Comparison of ENCODE assay signal across 12 cellular contexts in genomic region chr7:107506683-107507339, GRCh38. TPM values are rescaled to one million over a fixed set of nuclear protein-coding genes. Genes with fewer than 3 reads are reported as not detected.
DNase-seq lines count a peak whose midpoint lies in the region; ATAC-seq, FAIRE-seq and TF ChIP-seq lines count a peak whose summit lies in the region.
"Had no signal": no experiment of that assay in that cellular context is flagged by ENCODE, and none has a peak within 500 bp of the region (broad histone marks: within the 10 kb centered on the region; RNA-seq: fewer than 3 reads in every experiment).

No MANE protein-coding gene starts in this region.

- H3K9me3 ChIP-seq in left ventricle myocardium inferior (replicated peaks) (no peaks in the 10 kb centered on the region), aorta (ENCODE audit: control insufficient read depth, low read length) (no peaks in the 10 kb centered on the region), spleen (no peaks in the 10 kb centered on the region)

- 67 to 68% methylated on average over 7 of the region's 7 CpGs for WGBS in aorta, 2 donors
- 38 to 63% (median 52%) methylated on average over 6 to 7 of the region's 7 CpGs for WGBS in spleen, 5 donors

- DNase-seq in Right ventricle myocardium inferior (ENCODE audit: missing footprints) (no peak), cardiac septum (ENCODE audit: low spot score) (no peak), RWPE1 (ENCODE audit: low spot score) (peak; percentile 83), left ventricle myocardium inferior (peak; percentile 22), aorta (peak in 1 of 2 donors; percentile 60), frontal cortex (ENCODE audit: low spot score in 2 of 2) (no peak), HFFc6 (no peak), spleen (no peak)
- DNase-seq: activated gamma-delta T cell treated with Interleukin-2 at 50 U/mL for 16 hours, foreskin melanocyte had no signal

- peak; percentile 48 for ATAC-seq in Right ventricle myocardium inferior
- peak; percentile 41 for ATAC-seq in aorta (ENCODE audit: low FRiP score)
- ATAC-seq: SK-N-SH treated with all-trans-retinoic acid at 6 μM for 48 hours had no signal

- FAIRE-seq in frontal cortex (lab: Jason Lieb, UNC) = no peak

- H3K4me3 ChIP-seq in left ventricle myocardium inferior = no peak overlapping the region
- no peak overlapping the region for H3K4me3 ChIP-seq in aorta (ENCODE audit: low read length in 2 of 2)
- H3K4me3 ChIP-seq in spleen = no peak overlapping the region

- no peak overlapping the region for H3K27ac Mint-ChIP-seq in HFFc6

- no peaks in the 10 kb centered on the region for H3K4me1 Mint-ChIP-seq in HFFc6 (ENCODE audit: low read depth)

- H3K27me3 ChIP-seq in left ventricle myocardium inferior (ENCODE audit: low read depth) (no peaks in the 10 kb centered on the region), aorta (ENCODE audit: control insufficient read depth in 1 of 2, insufficient read depth in 2 of 2, low read length in 1 of 2) (no peaks in the 10 kb centered on the region), spleen (replicated peaks in 1 of 7) (no peaks in the 10 kb centered on the region)

- POLR2A ChIA-PET in RWPE1 (lab: Yijun Ruan, JAX; ENCODE audit: low non-redundant PET) = no interaction called here

- intact Hi-C loops in Right ventricle myocardium inferior (cut with DNase I) (no loop called here), cardiac septum (cut with DNase I) (no loop called here), left ventricle myocardium inferior (cut with micrococcal nuclease) (no loop called here), aorta (cut with DNase I) (no loop called here), spleen (cut with DNase I; ENCODE audit: low total_unique reads) (no loop called here)

- H3K9me3 Mint-ChIP-seq in HFFc6 = peaks cover 8% of the 10 kb centered on the region; the same call in 1 of the 2 replicates

- TF ChIP-seq CTCF in RWPE1 (conservative IDR thresholded peaks at IDR 0.05; ENCODE audit: low read depth) = no peak
- TF ChIP-seq CTCF in left ventricle myocardium inferior (IDR thresholded peaks at IDR 0.05; ENCODE audit: borderline replicate concordance) = no peak
- TF ChIP-seq CTCF in HFFc6 (IDR thresholded peaks at IDR 0.05) = no peak
- TF ChIP-seq CTCF in spleen (IDR thresholded peaks at IDR 0.05 in 8 of 11, conservative IDR thresholded peaks at IDR 0.05 in 3 of 11) = no peak

- H3K27me3 Mint-ChIP-seq in HFFc6 (ENCODE audit: insufficient read depth) = no peaks in the 10 kb centered on the region; the same call in 1 of the 2 replicates

- H3K4me1 ChIP-seq in left ventricle myocardium inferior = peaks cover 16% of the 10 kb centered on the region
- no peaks in the 10 kb centered on the region for H3K4me1 ChIP-seq in aorta (ENCODE audit: control insufficient read depth in 1 of 2, insufficient read depth in 2 of 2, low read length in 2 of 2)
- peaks cover 0 to 10% (median 7%) of the 10 kb centered on the region in 6 donors for H3K4me1 ChIP-seq in spleen

- H3K36me3 ChIP-seq in left ventricle myocardium inferior (no peaks in the 10 kb centered on the region), aorta (ENCODE audit: control insufficient read depth in 1 of 2, insufficient read depth in 2 of 2, low read length in 1 of 2) (no peaks in the 10 kb centered on the region), spleen (peaks cover 0 to 20% (median 0%) of the 10 kb centered on the region in 6 donors)

- CTCF ChIA-PET in RWPE1 (lab: Yijun Ruan, JAX) = interaction anchor here (0.6 kb wide), 1 partner anchor 368 kb away, joined by 3 read pairs; no protein-coding TSS in a partner anchor

- peak overlapping the region; percentile 6; the same call in 1 of the 2 replicates for H3K27ac ChIP-seq in RWPE1
- no peak overlapping the region for H3K27ac ChIP-seq in left ventricle myocardium inferior (replicated peaks)
- H3K27ac ChIP-seq in aorta (ENCODE audit: low read depth in 1 of 2, low read length in 2 of 2) = no peak overlapping the region
- peak overlapping the region in 1 of 8 donors; percentile 1 for H3K27ac ChIP-seq in spleen

- no peak for TF ChIP-seq POLR2A in spleen (IDR thresholded peaks at IDR 0.05)

- H3K36me3 Mint-ChIP-seq in HFFc6 (ENCODE audit: low read depth) = peaks cover 16% of the 10 kb centered on the region

- H3K4me3 Mint-ChIP-seq in HFFc6 = no peak overlapping the region

RNA-seq across cellular contexts. Expression of gene GPR22, which starts 37.0 kb away (rescaled TPM):
- 48.7 TPM for total RNA-seq in Right ventricle myocardium inferior
- total RNA-seq in cardiac septum = 25.4 TPM
- total RNA-seq in left ventricle myocardium inferior = 23.0 TPM
- total RNA-seq in aorta = not detected
- under 1 TPM in 1 of 2 donors, not detected in 1; 0.50 TPM for polyA plus RNA-seq in aorta
- total RNA-seq in frontal cortex = 102 TPM
- total RNA-seq in HFFc6 (2021; fragmentation: NEBNext Ultra II Directional; extraction: Animal tissue kit (Norgen Biotek cat#: 25700)) = not detected
- 1 to 10 TPM in 1 of 7 donors, under 1 TPM in 3, not detected in 3; 0.11 to 2.7 (median 0.46) TPM for total RNA-seq in spleen
- polyA plus RNA-seq in spleen = under 1 TPM in 2 of 3 donors, not detected in 1; 0.03 to 0.54 TPM
- total RNA-seq: subcutaneous adipose tissue had no signal

RNA-seq across cellular contexts. Expression of gene COG5, which starts 56.9 kb away (rescaled TPM):
- 55.8 TPM for total RNA-seq in Right ventricle myocardium inferior
- 43.9 TPM for total RNA-seq in cardiac septum
- 40.8 TPM for total RNA-seq in left ventricle myocardium inferior
- 10 to 100 TPM; 55.9 to 58.2 TPM for total RNA-seq in aorta
- polyA plus RNA-seq in aorta = 10 to 100 TPM in 1 of 2 donors, 1 to 10 TPM in 1; 8.6 to 10.8 TPM
- total RNA-seq in frontal cortex = 29.8 TPM
- 10 to 100 TPM; 25.6 to 34.8 (median 31.6) TPM for total RNA-seq in HFFc6 (2021; fragmentation: NEBNext Ultra II Directional; extraction: Animal tissue kit (Norgen Biotek cat#: 25700))
- 10 to 100 TPM; 36.9 to 86.6 (median 55.6) TPM for total RNA-seq in spleen
- polyA plus RNA-seq in spleen = 1 to 10 TPM; 3.6 to 7.6 (median 5.4) TPM

RNA-seq across cellular contexts. Expression of gene DUS4L, which starts 57.0 kb away (rescaled TPM):
- total RNA-seq in Right ventricle myocardium inferior = 7.7 TPM
- total RNA-seq in cardiac septum = 7.9 TPM
- total RNA-seq in left ventricle myocardium inferior = 8.0 TPM
- total RNA-seq in aorta = 1 to 10 TPM; 6.4 to 6.8 TPM
- polyA plus RNA-seq in aorta = 1 to 10 TPM; 3.4 to 5.9 TPM
- total RNA-seq in frontal cortex = 15.5 TPM
- 1 to 10 TPM; 4.9 to 8.0 (median 6.3) TPM for total RNA-seq in HFFc6 (2021; fragmentation: NEBNext Ultra II Directional; extraction: Animal tissue kit (Norgen Biotek cat#: 25700))
- total RNA-seq in spleen = 10 to 100 TPM in 3 of 7 donors, 1 to 10 TPM in 4; 4.6 to 18.0 (median 9.8) TPM
- 1 to 10 TPM; 3.7 to 5.6 (median 5.1) TPM for polyA plus RNA-seq in spleen

Comparison
In these comparisons a context has a peak if more than half of its experiments do, and no peak if none do; other contexts are left out.
1. DNase-seq: peak in RWPE1 (single experiment) and left ventricle myocardium inferior (single experiment); none in Right ventricle myocardium inferior (single experiment), cardiac septum (single experiment), frontal cortex (0 of 2), HFFc6 (single experiment) and spleen (single experiment).